13 cellular contexts compared by ENCODE assay signal in the genomic region with DNA sequence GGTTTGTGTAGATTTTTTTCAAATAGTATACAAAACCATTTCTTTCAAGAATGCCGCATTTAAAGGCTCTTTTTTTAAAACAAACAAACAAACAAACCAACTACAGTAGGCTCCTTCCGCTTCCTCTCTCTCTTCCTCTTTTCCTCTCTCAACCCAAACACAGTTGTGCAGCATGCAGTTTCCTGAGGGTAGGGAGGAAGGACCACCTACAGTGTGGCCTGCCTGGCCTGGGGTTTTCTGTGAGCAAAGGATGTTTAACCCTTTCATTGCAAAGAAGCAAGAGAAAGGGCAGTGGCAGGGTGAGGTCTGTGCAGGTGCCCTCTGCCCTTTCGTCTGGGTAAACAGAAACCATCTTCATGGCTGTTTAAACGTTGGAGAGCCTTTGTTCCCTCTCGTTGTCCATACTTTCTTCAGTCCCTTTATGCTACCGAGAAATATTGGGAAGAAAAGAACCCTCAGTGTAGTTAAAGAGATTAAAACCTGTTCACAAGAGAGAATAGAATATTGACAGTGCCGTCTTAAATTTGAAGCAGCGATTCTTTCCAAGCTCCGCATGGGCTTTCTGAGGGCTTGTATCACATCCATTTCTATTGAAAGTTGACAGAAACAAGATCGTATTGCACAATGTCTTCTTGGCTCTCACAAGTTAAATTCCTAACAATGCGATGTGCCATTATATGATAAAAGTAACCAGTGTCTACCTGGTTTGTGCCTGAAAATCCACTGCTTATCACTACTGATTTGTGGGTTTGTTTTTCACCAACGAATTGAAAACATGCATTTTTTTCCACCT.
DNase-seq lines count a peak whose midpoint lies in the region; ATAC-seq, FAIRE-seq and TF ChIP-seq lines count a peak whose summit lies in the region.
"Had no signal": no experiment of that assay in that cellular context is flagged by ENCODE, and none has a peak within 500 bp of the region (broad histone marks: within the 10 kb centered on the region; RNA-seq: fewer than 3 reads in every experiment).

No MANE protein-coding gene starts in this region.

- no peaks in the 10 kb centered on the region for H3K9me3 ChIP-seq in naive thymus-derived CD4-positive, alpha-beta T cell (ENCODE audit: control insufficient read depth in 2 of 3, low read length in 3 of 3)
- no peaks in the 10 kb centered on the region for H3K9me3 ChIP-seq in left lung

- no peaks in the 10 kb centered on the region for H3K4me1 ChIP-seq in naive thymus-derived CD4-positive, alpha-beta T cell (ENCODE audit: control insufficient read depth in 2 of 2, insufficient read depth in 2 of 2, low read length in 2 of 2)
- no peaks in the 10 kb centered on the region for H3K4me1 ChIP-seq in left lung

- no peak overlapping the region for H3K4me3 Mint-ChIP-seq in naive thymus-derived CD4-positive, alpha-beta T cell
- H3K4me3 Mint-ChIP-seq: immature natural killer cell; T-helper 1 cell treated with Interleukin-12 subunit alpha and Interleukin-12 subunit beta and Interleukin-4 antibody, amounts not matched to agents 30 μg/mL and 1 μg/mL, for 36 hours had no signal

- TF ChIP-seq CTCF in left lung (IDR thresholded peaks at IDR 0.05): no peak

- CTCF ChIA-PET in naive thymus-derived CD4-positive, alpha-beta T cell (lab: Charles Lee): no interaction called here

- H3K27ac ChIP-seq in naive thymus-derived CD4-positive, alpha-beta T cell (ENCODE audit: low read depth, low read length): no peak overlapping the region
- no peak overlapping the region for H3K27ac ChIP-seq in left lung

- POLR2A ChIA-PET in naive thymus-derived CD4-positive, alpha-beta T cell (lab: Charles Lee): no interaction called here

- no peaks in the 10 kb centered on the region for H3K27me3 ChIP-seq in naive thymus-derived CD4-positive, alpha-beta T cell (ENCODE audit: control insufficient read depth in 2 of 2, insufficient read depth in 2 of 2, low read length in 2 of 2)
- H3K27me3 ChIP-seq in left lung: no peaks in the 10 kb centered on the region

- H3K4me3 ChIP-seq in naive thymus-derived CD4-positive, alpha-beta T cell (ENCODE audit: low read length): no peak overlapping the region
- no peak overlapping the region for H3K4me3 ChIP-seq in left lung

- no peaks in the 10 kb centered on the region for H3K36me3 ChIP-seq in naive thymus-derived CD4-positive, alpha-beta T cell (ENCODE audit: control insufficient read depth in 2 of 3, insufficient read depth in 3 of 3, low read length in 3 of 3)
- no peaks in the 10 kb centered on the region for H3K36me3 ChIP-seq in left lung

- no peak overlapping the region for H3K27ac Mint-ChIP-seq in naive thymus-derived CD4-positive, alpha-beta T cell
- H3K27ac Mint-ChIP-seq: T-helper 1 cell treated with Interleukin-12 subunit alpha and Interleukin-12 subunit beta and Interleukin-4 antibody, amounts not matched to agents 30 μg/mL and 1 μg/mL, for 36 hours had no signal

- peak; percentile 85 for FAIRE-seq in GM19239 (lab: Jason Lieb, UNC)
- FAIRE-seq: D721Med had no signal

- H3K4me1 Mint-ChIP-seq in naive thymus-derived CD4-positive, alpha-beta T cell: peaks cover 0 to 9% (median 0%) of the 10 kb centered on the region in 7 donors
- H3K4me1 Mint-ChIP-seq: immature natural killer cell had no signal

- intact Hi-C loops in naive thymus-derived CD4-positive, alpha-beta T cell (cut with micrococcal nuclease): no loop called here
- intact Hi-C loops in left lung (cut with DNase I): no loop called here
- intact Hi-C loops in left ventricle myocardium superior (cut with micrococcal nuclease): no loop called here

- in situ Hi-C loops in KBM-7 (cut with MboI; ENCODE audit: low pct_unique_long_range_greater_than_20kb, low sequenced_read_pairs): no loop called here

- H3K9me3 Mint-ChIP-seq in naive thymus-derived CD4-positive, alpha-beta T cell: peaks cover 0 to 1% (median 0%) of the 10 kb centered on the region in 11 donors
- H3K9me3 Mint-ChIP-seq: immature natural killer cell; T-helper 1 cell treated with Interleukin-12 subunit alpha and Interleukin-12 subunit beta and Interleukin-4 antibody, amounts not matched to agents 30 μg/mL and 1 μg/mL, for 36 hours had no signal

- no peak for DNase-seq in GM19239 (ENCODE audit: insufficient read length, low spot score)
- DNase-seq in naive thymus-derived CD4-positive, alpha-beta T cell: no peak
- no peak for DNase-seq in left lung
- DNase-seq in left ventricle myocardium superior: no peak
- DNase-seq in KBM-7: no peak
- DNase-seq: immature natural killer cell; NCI-H748 treated with DMSO at 0.1 percent for 48 hours; stimulated activated naive CD4-positive, alpha-beta T cell had no signal

- ATAC-seq in HG02798 (IDR thresholded peaks at IDR 0.05; ENCODE audit: poor library complexity, unreplicated experiment): peak; percentile 67
- peak; percentile 29 for ATAC-seq in naive thymus-derived CD4-positive, alpha-beta T cell
- no peak for ATAC-seq in left lung
- no peak for ATAC-seq in HG02642 (IDR thresholded peaks at IDR 0.05; ENCODE audit: poor library complexity, unreplicated experiment)
- ATAC-seq in left ventricle myocardium superior: no peak

- H3K27me3 Mint-ChIP-seq in naive thymus-derived CD4-positive, alpha-beta T cell: peaks cover 0 to 2% (median 0%) of the 10 kb centered on the region in 5 donors

- no peaks in the 10 kb centered on the region for H3K36me3 Mint-ChIP-seq in naive thymus-derived CD4-positive, alpha-beta T cell

TF ChIP-seq in PFSK-1, 5 proteins besides CTCF, POLR2A, EP300 and RAD21:
- TF ChIP-seq FOXP2 (optimal IDR thresholded peaks at IDR 0.05; ENCODE audit: borderline replicate concordance, extremely low read depth, extremely low read length, insufficient read depth): peak; percentile 36
- no peak for TF ChIP-seq POLR2AphosphoS5 (IDR thresholded peaks at IDR 0.05; ENCODE audit: low read depth, low read length)
- no peak for TF ChIP-seq SIN3A (IDR thresholded peaks at IDR 0.05; ENCODE audit: borderline replicate concordance, insufficient read depth, low read length)
- no peak for TF ChIP-seq TAF1 (IDR thresholded peaks at IDR 0.05; ENCODE audit: borderline replicate concordance, insufficient read depth, low read length)
- TF ChIP-seq, protein P1, sequence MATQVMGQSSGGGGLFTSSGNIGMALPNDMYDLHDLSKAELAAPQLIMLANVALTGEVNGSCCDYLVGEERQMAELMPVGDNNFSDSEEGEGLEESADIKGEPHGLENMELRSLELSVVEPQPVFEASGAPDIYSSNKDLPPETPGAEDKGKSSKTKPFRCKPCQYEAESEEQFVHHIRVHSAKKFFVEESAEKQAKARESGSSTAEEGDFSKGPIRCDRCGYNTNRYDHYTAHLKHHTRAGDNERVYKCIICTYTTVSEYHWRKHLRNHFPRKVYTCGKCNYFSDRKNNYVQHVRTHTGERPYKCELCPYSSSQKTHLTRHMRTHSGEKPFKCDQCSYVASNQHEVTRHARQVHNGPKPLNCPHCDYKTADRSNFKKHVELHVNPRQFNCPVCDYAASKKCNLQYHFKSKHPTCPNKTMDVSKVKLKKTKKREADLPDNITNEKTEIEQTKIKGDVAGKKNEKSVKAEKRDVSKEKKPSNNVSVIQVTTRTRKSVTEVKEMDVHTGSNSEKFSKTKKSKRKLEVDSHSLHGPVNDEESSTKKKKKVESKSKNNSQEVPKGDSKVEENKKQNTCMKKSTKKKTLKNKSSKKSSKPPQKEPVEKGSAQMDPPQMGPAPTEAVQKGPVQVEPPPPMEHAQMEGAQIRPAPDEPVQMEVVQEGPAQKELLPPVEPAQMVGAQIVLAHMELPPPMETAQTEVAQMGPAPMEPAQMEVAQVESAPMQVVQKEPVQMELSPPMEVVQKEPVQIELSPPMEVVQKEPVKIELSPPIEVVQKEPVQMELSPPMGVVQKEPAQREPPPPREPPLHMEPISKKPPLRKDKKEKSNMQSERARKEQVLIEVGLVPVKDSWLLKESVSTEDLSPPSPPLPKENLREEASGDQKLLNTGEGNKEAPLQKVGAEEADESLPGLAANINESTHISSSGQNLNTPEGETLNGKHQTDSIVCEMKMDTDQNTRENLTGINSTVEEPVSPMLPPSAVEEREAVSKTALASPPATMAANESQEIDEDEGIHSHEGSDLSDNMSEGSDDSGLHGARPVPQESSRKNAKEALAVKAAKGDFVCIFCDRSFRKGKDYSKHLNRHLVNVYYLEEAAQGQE (IDR thresholded peaks at IDR 0.05; ENCODE audit: insufficient read depth in 1 of 2, low read depth in 2 of 2, low read length in 2 of 2): no peak

Comparison
In these comparisons a context has a peak if more than half of its experiments do, and no peak if none do; other contexts are left out.
1. ATAC-seq: peak in HG02798 (single experiment) and naive thymus-derived CD4-positive, alpha-beta T cell (single experiment); none in left lung (single experiment), HG02642 (single experiment) and left ventricle myocardium superior (single experiment).